8 cellular contexts compared by ENCODE assay signal in the genomic region with DNA sequence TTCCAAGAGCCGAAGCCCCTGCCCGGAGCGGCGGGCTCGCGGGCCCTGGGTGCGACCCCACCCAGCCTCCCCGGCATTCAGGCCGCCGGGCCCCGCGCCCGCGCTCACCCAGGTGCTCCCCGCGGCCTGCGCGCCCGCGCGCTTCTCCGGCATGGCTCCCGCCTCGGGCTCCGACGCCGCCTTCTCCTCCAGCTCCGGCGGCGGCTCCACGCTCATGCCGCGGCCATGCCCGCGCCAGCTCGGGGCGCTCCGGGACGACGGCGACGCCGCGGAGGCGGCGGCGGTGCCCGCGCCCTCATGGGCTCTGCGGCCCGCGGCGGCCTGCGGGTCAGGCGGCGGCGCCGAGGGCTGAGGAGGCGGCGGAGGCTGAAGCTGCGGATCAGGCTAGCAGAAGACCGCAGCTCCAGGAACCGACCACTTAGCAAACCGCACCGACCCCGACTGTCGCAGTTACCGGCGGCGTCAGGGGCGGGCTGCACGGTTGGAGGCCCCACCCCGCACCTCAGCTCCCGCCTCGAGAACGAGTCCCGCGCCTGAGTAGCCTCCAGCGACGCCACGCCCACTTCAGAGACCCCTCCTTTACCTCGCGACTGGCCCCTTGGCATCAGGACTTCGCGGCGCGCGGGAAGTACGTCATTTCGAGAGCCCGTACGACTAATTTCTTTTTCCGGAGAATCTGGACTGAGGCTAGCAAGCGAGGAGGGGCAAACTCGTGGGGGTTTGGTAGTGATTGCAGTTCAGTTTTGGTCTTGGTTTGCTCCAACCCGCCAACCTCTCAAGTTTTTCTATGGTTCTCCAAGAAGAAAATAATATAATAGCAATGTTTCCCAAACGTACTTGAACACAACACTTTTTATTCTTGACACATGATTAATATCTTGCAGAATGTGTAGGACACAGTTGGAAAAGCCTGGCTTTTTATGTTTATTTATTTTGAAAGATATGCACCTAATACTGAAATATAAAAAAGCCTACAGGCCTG. TPM values are rescaled to one million over a fixed set of nuclear protein-coding genes. Genes with fewer than 3 reads are reported as not detected.
DNase-seq lines count a peak whose midpoint lies in the region; ATAC-seq and TF ChIP-seq lines count a peak whose summit lies in the region.
"Not testable (repeated sequence)": the region's sequence is repeated elsewhere in the genome, so short reads cannot be mapped to it uniquely, and the experiment has no call there.

No MANE protein-coding gene starts in this region.

- peak overlapping the region; percentile 72 for H3K27ac ChIP-seq in cardiac muscle cell
- H3K27ac ChIP-seq in trophoblast cell (ENCODE audit: low read depth, low read length): peak overlapping the region; percentile 47
- peak overlapping the region; percentile 9 to 90 (median 77) for H3K27ac ChIP-seq in tibial nerve

- H3K27me3 Mint-ChIP-seq in activated naive CD8-positive, alpha-beta T cell treated with anti-CD3 and anti-CD28 coated beads, Interleukin-2, amount 50 U/mL, for 24 hours: not testable (repeated sequence)

- H3K36me3 Mint-ChIP-seq in activated naive CD8-positive, alpha-beta T cell treated with anti-CD3 and anti-CD28 coated beads, Interleukin-2, amount 50 U/mL, for 24 hours (ENCODE audit: low read depth): not testable (repeated sequence)

- not testable (repeated sequence) for H4K8ac ChIP-seq in trophoblast cell (ENCODE audit: low read depth, low read length)

- not testable (repeated sequence) for H3K23ac ChIP-seq in trophoblast cell (ENCODE audit: low read length)

- not testable (repeated sequence) for H2AK5ac ChIP-seq in trophoblast cell (ENCODE audit: low read length)

- TF ChIP-seq EP300 in tibial nerve (IDR thresholded peaks at IDR 0.05): peak in 1 of 2 donors; percentile 57

- not testable (repeated sequence) for H2BK120ac ChIP-seq in trophoblast cell (ENCODE audit: insufficient read depth, low read length, poor library complexity)

- not testable (repeated sequence) for H3K9me3 Mint-ChIP-seq in activated naive CD8-positive, alpha-beta T cell treated with anti-CD3 and anti-CD28 coated beads, Interleukin-2, amount 50 U/mL, for 24 hours

- H3K4ac ChIP-seq in trophoblast cell (ENCODE audit: low read depth, low read length): not testable (repeated sequence)

- not testable (repeated sequence) for H3K36me3 ChIP-seq in cardiac muscle cell; trophoblast cell (ENCODE audit: control insufficient read depth in 1 of 2, insufficient read depth in 2 of 2, low read length in 2 of 2); tibial nerve

- peak overlapping the region; percentile 86 for H3K27ac Mint-ChIP-seq in activated naive CD8-positive, alpha-beta T cell treated with anti-CD3 and anti-CD28 coated beads, Interleukin-2, amount 50 U/mL, for 24 hours

- peak overlapping the region; percentile 31 for H2BK5ac ChIP-seq in trophoblast cell (ENCODE audit: low read depth, low read length, poor library complexity)

- not testable (repeated sequence) for TF ChIP-seq CTCF in GM10266 (IDR thresholded peaks at IDR 0.05; ENCODE audit: control insufficient read depth, insufficient read depth, low read depth, missing control alignments); cardiac muscle cell (IDR thresholded peaks at IDR 0.05; ENCODE audit: low read depth, low read length); tibial nerve (IDR thresholded peaks at IDR 0.05)

- peak; percentile 23 to 51 for TF ChIP-seq POLR2A in tibial nerve (IDR thresholded peaks at IDR 0.05)

- peak overlapping the region; percentile 6 for H4K91ac ChIP-seq in trophoblast cell (ENCODE audit: low read depth, low read length)

- not testable (repeated sequence) for H3K27me3 ChIP-seq in cardiac muscle cell; trophoblast cell (ENCODE audit: insufficient read depth, low read length); tibial nerve

- peak overlapping the region; percentile 66 for H3K4me2 ChIP-seq in trophoblast cell (ENCODE audit: low read length)

- H3K18ac ChIP-seq in trophoblast cell (ENCODE audit: low read length): not testable (repeated sequence)

- H3K4me3 ChIP-seq in cardiac muscle cell: peak overlapping the region; percentile 60
- peak overlapping the region; percentile 91 for H3K4me3 ChIP-seq in trophoblast cell (ENCODE audit: low read depth, low read length)
- peak overlapping the region; percentile 43 to 67 (median 52) for H3K4me3 ChIP-seq in tibial nerve

- H3K79me2 ChIP-seq in trophoblast cell (ENCODE audit: control insufficient read depth, insufficient read depth, low read length, poor library complexity): not testable (repeated sequence)

- not testable (repeated sequence) for H3K9me3 ChIP-seq in cardiac muscle cell (ENCODE audit: low read depth); trophoblast cell (ENCODE audit: insufficient read depth, low read depth, low read length); tibial nerve

- not testable (repeated sequence) for H3K79me1 ChIP-seq in trophoblast cell (ENCODE audit: low read length)

- H3K9ac ChIP-seq in trophoblast cell (ENCODE audit: low read length): not testable (repeated sequence)

- not testable (repeated sequence) for H3K14ac ChIP-seq in trophoblast cell (ENCODE audit: low read length)

- peaks cover 15% of the 10 kb centered on the region for H3K4me1 Mint-ChIP-seq in activated naive CD8-positive, alpha-beta T cell treated with anti-CD3 and anti-CD28 coated beads, Interleukin-2, amount 50 U/mL, for 24 hours

- H2BK12ac ChIP-seq in trophoblast cell (ENCODE audit: low read length): not testable (repeated sequence)

- DNase-seq in GM10266 (ENCODE audit: extremely low spot score): peak; percentile 50
- DNase-seq in NCI-H1105 treated with DMSO at 0.1 percent for 48 hours (lab: John Stamatoyannopoulos, UW): peak; percentile 75
- DNase-seq in SW480 (ENCODE audit: low spot score): peak; percentile 72
- DNase-seq in activated naive CD8-positive, alpha-beta T cell treated with anti-CD3 and anti-CD28 coated beads, Interleukin-2, amount 50 U/mL, for 24 hours: peak; percentile 68
- DNase-seq in cardiac muscle cell (ENCODE audit: low read depth in 1 of 2, low spot score in 1 of 2): peak; percentile 72 to 74
- peak; percentile 46 to 70 for DNase-seq in trophoblast cell
- DNase-seq in tibial nerve (ENCODE audit: low spot score in 2 of 2): peak; percentile 20 to 57

- peak overlapping the region; percentile 87 for H3K4me3 Mint-ChIP-seq in activated naive CD8-positive, alpha-beta T cell treated with anti-CD3 and anti-CD28 coated beads, Interleukin-2, amount 50 U/mL, for 24 hours

- not testable (repeated sequence) for H4K12ac ChIP-seq in trophoblast cell (ENCODE audit: low read depth, low read length)

- H2AFZ ChIP-seq in trophoblast cell (ENCODE audit: insufficient read depth, low read length, poor library complexity): peak overlapping the region; percentile 93

- no CpG with 5 or more reads among the region's 97 CpGs for WGBS in trophoblast cell (ENCODE audit: extremely low coverage, insufficient coverage, insufficient read length)
- WGBS in tibial nerve, 2 donors: 0% methylated on average over 22 to 46 of the region's 97 CpGs

- not testable (repeated sequence) for H3K4me1 ChIP-seq in cardiac muscle cell (ENCODE audit: low read depth); trophoblast cell (ENCODE audit: control insufficient read depth in 1 of 2, insufficient read depth in 2 of 2, low read length in 2 of 2); tibial nerve

- peak; percentile 85 for ATAC-seq in HG02678 (IDR thresholded peaks at IDR 0.05; ENCODE audit: unreplicated experiment)
- peak; percentile 96 for ATAC-seq in activated naive CD8-positive, alpha-beta T cell treated with anti-CD3 and anti-CD28 coated beads, Interleukin-2, amount 50 U/mL, for 24 hours

RNA-seq across cellular contexts. Expression of gene CTSV, which starts 25.5 kb away (rescaled TPM):
- total RNA-seq in cardiac muscle cell (29.0 and 33.9 TPM in 2 replicates), tibial nerve (under 1 TPM in 1 of 4 donors, not detected in 3; 0.42 TPM)
- polyA plus RNA-seq in cardiac muscle cell: 60.9 and 65.5 TPM in 2 replicates
- 156 and 159 TPM in 2 replicates for polyA plus RNA-seq in trophoblast cell (2013)

Comparison
In these comparisons a context has a peak if more than half of its experiments do, and no peak if none do; other contexts are left out.
1. Peak in every context shown above with its lines: DNase-seq, ATAC-seq, H3K4me3 ChIP-seq and H3K27ac ChIP-seq.
2. RNA of gene CTSV, which starts 25.5 kb away (total RNA-seq): 29.0 to 33.9 TPM in cardiac muscle cell; 0.42 TPM in tibial nerve; every median in the first group is over 10 times any median in the second.